Comparison of ENCODE assay signal across 9 cellular contexts in genomic region chr17:51372345-51373004, GRCh38.
DNase-seq lines count a peak whose midpoint lies in the region; ATAC-seq and TF ChIP-seq lines count a peak whose summit lies in the region.
"Had no signal": no experiment of that assay in that cellular context is flagged by ENCODE, and none has a peak within 500 bp of the region (broad histone marks: within the 10 kb centered on the region; RNA-seq: fewer than 3 reads in every experiment).

No MANE protein-coding gene starts in this region.

- WGBS in IMR-90 (ENCODE audit: extremely low coverage in 2 of 2, insufficient read length in 1 of 2), 2 experiments: no CpG with 5 or more reads among the region's 5 CpGs

- dilution Hi-C loops in IMR-90 (cut with HindIII; ENCODE audit: low sequenced_read_pairs, unreplicated experiment): no loop called here

- no peaks in the 10 kb centered on the region for H3K27me3 ChIP-seq in IMR-90 (ENCODE audit: control insufficient read depth, insufficient read depth, low read length)
- no peaks in the 10 kb centered on the region for H3K27me3 ChIP-seq in foreskin keratinocyte
- H3K27me3 ChIP-seq: cardiac muscle cell had no signal

- peak overlapping the region; percentile 32; the same call in 1 of the 2 replicates for H3K4me3 ChIP-seq in IMR-90 (ENCODE audit: insufficient read depth, low read depth, low read length)
- H3K4me3 ChIP-seq: cardiac muscle cell had no signal

- no peaks in the 10 kb centered on the region for H3K36me3 ChIP-seq in IMR-90 (ENCODE audit: control insufficient read depth, insufficient read depth, low read length)
- H3K36me3 ChIP-seq: cardiac muscle cell had no signal

- no peak overlapping the region for H3K9ac ChIP-seq in IMR-90 (ENCODE audit: low read depth, low read length)

- no peak overlapping the region for H2BK5ac ChIP-seq in IMR-90 (ENCODE audit: low read depth, low read length, poor library complexity, severe bottlenecking)

- peak overlapping the region; percentile 59; the same call in 1 of the 2 replicates for H3K4me2 ChIP-seq in IMR-90 (ENCODE audit: low read depth, low read length)

- H3K9me3 ChIP-seq in IMR-90 (ENCODE audit: control insufficient read depth, insufficient read depth, low read length): no peaks in the 10 kb centered on the region

- no peak for TF ChIP-seq POLR2A in IMR-90 (IDR thresholded peaks at IDR 0.05; ENCODE audit: low read depth, low read length)

- ATAC-seq in GM21526 (IDR thresholded peaks at IDR 0.05; ENCODE audit: low FRiP score, unreplicated experiment): peak; percentile 91
- ATAC-seq in IMR-90 (ENCODE audit: low read depth): peak; percentile 79
- ATAC-seq in foreskin keratinocyte: peak; percentile 65
- ATAC-seq in HG02678 (IDR thresholded peaks at IDR 0.05; ENCODE audit: unreplicated experiment): no peak

- CTCF ChIA-PET in IMR-90 (lab: Yijun Ruan, JAX): no interaction called here

- H3K4ac ChIP-seq in IMR-90 (ENCODE audit: low read depth, low read length): no peak overlapping the region

- in situ Hi-C loops in IMR-90 (cut with MboI; ENCODE audit: low sequenced_read_pairs): no loop called here

- H3K9me1 ChIP-seq in IMR-90 (ENCODE audit: insufficient read depth, low read length): no peaks in the 10 kb centered on the region

- H2AK9ac ChIP-seq in IMR-90 (replicated peaks; ENCODE audit: low read depth, low read length, poor library complexity): no peak overlapping the region

- no peaks in the 10 kb centered on the region for H3K4me1 ChIP-seq in IMR-90 (ENCODE audit: control insufficient read depth, insufficient read depth, low read length)
- no peaks in the 10 kb centered on the region for H3K4me1 ChIP-seq in foreskin keratinocyte

- no peak overlapping the region for H3K23ac ChIP-seq in IMR-90 (ENCODE audit: low read depth, low read length)

- H3K79me1 ChIP-seq in IMR-90 (ENCODE audit: low read depth in 1 of 2, low read length in 2 of 2): no peaks in the 10 kb centered on the region

- H4K91ac ChIP-seq in IMR-90 (ENCODE audit: insufficient read depth, low read depth, low read length): no peak overlapping the region

- no peak overlapping the region for H3K27ac ChIP-seq in IMR-90 (ENCODE audit: insufficient read depth, low read length)
- H3K27ac ChIP-seq in foreskin keratinocyte: no peak overlapping the region
- H3K27ac ChIP-seq: cardiac muscle cell had no signal

- TF ChIP-seq CTCF in IMR-90 (conservative IDR thresholded peaks at IDR 0.05; ENCODE audit: low read depth, low read length) (no peak), foreskin keratinocyte (conservative IDR thresholded peaks at IDR 0.05) (no peak)

- intact Hi-C loops in IMR-90 (cut with micrococcal nuclease) (no loop called here), posterior cingulate gyrus (cut with DNase I) (loop anchor here (1.0 to 10.0 kb wide), 4 partner anchors 132 to 732 kb away; no protein-coding TSS in a partner anchor)

- no peak overlapping the region for H3K56ac ChIP-seq in IMR-90 (ENCODE audit: extremely low read depth, insufficient read depth, low read length)

- peak; percentile 1 for DNase-seq in NCI-H2107 treated with DMSO at 0.1 percent for 48 hours (lab: John Stamatoyannopoulos, UW; ENCODE audit: unreplicated experiment)
- DNase-seq in NCI-H2107 (lab: John Stamatoyannopoulos, UW): no peak
- DNase-seq in IMR-90: peak; percentile 73
- DNase-seq in SW480 (ENCODE audit: low spot score): peak; percentile 71
- DNase-seq in foreskin keratinocyte: peak in 1 of 2 donors; percentile 24
- peak in 8 of 10 donors; percentile 36 to 94 (median 76) for DNase-seq in posterior cingulate gyrus

- no peak overlapping the region for H2BK120ac ChIP-seq in IMR-90 (ENCODE audit: low read depth, low read length)

- POLR2A ChIA-PET in IMR-90 (lab: Charles Lee; ENCODE audit: unreplicated experiment): no interaction called here

- peak overlapping the region; percentile 15; the same call in 1 of the 2 replicates for H4K5ac ChIP-seq in IMR-90 (ENCODE audit: low read depth, low read length)

- no peak overlapping the region for H2AK5ac ChIP-seq in IMR-90 (ENCODE audit: low read depth, low read length)

- peak overlapping the region; percentile 79 for H2AFZ ChIP-seq in IMR-90 (replicated peaks; ENCODE audit: low read length, poor library complexity)

- no peak overlapping the region for H3K18ac ChIP-seq in IMR-90 (ENCODE audit: low read depth, low read length)

- H4K8ac ChIP-seq in IMR-90 (ENCODE audit: low read depth in 2 of 2, low read length in 2 of 2): peak overlapping the region; percentile 63 to 78

- H4K20me1 ChIP-seq in IMR-90 (ENCODE audit: insufficient read depth, low read length): no peaks in the 10 kb centered on the region

- no TSS peak for BruUV-seq in IMR-90 (replicated peaks; lab: Mats Ljungman, UMichigan)

- no peak overlapping the region for H2BK15ac ChIP-seq in IMR-90 (ENCODE audit: low read depth, low read length)

- H3K14ac ChIP-seq in IMR-90 (replicated peaks; ENCODE audit: low read depth, low read length): no peak overlapping the region

- H2BK20ac ChIP-seq in IMR-90 (ENCODE audit: low read depth, low read length): no peak overlapping the region

- TF ChIP-seq RAD21 in IMR-90 (IDR thresholded peaks at IDR 0.05; ENCODE audit: low read length): no peak

TF ChIP-seq in IMR-90, 13 proteins besides CTCF, POLR2A, EP300 and RAD21:
- no peak for TF ChIP-seq CEBPB (IDR thresholded peaks at IDR 0.05; ENCODE audit: low read depth, low read length)
- TF ChIP-seq FOS (IDR thresholded peaks at IDR 0.05; ENCODE audit: low read depth, low read length): no peak
- peak; percentile 89 for TF ChIP-seq USF2 (IDR thresholded peaks at IDR 0.05; ENCODE audit: low read depth, low read length)
- TF ChIP-seq, protein P1, sequence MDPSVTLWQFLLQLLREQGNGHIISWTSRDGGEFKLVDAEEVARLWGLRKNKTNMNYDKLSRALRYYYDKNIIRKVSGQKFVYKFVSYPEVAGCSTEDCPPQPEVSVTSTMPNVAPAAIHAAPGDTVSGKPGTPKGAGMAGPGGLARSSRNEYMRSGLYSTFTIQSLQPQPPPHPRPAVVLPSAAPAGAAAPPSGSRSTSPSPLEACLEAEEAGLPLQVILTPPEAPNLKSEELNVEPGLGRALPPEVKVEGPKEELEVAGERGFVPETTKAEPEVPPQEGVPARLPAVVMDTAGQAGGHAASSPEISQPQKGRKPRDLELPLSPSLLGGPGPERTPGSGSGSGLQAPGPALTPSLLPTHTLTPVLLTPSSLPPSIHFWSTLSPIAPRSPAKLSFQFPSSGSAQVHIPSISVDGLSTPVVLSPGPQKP (IDR thresholded peaks at IDR 0.05; ENCODE audit: borderline replicate concordance, low read depth, low read length): no peak
